In the genomic region with DNA sequence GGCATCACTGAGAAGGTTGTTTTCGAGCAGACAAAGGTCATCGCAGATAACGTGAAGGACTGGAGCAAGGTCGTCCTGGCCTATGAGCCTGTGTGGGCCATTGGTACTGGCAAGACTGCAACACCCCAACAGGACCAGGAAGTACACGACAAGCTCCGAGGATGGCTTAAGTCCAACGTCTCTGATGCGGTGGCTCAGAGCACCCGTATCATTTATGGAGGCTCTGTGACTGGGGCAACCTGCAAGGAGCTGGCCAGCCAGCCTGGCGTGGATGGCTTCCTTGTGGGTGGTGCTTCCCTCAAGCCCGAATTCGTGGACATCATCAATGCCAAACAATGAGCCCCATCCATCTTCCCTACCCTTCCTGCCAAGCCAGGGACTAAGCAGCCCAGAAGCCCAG, we compare ENCODE assay signal across 5 cellular contexts.
DNase-seq lines count a peak whose midpoint lies in the region; ATAC-seq, FAIRE-seq and TF ChIP-seq lines count a peak whose summit lies in the region.
"Not testable (repeated sequence)": the region's sequence is repeated elsewhere in the genome, so short reads cannot be mapped to it uniquely, and the experiment has no call there.

No MANE protein-coding gene starts in this region.

- H3K27me3 Mint-ChIP-seq in endothelial cell (ENCODE audit: unreplicated experiment); stimulated activated naive CD8-positive, alpha-beta T cell treated with anti-CD3 and anti-CD28 coated beads, Interleukin-15, amount 100 ng/mL, for 72 hours: not testable (repeated sequence)

- peak; percentile 38 for FAIRE-seq in GM12891 (lab: Jason Lieb, UNC)
- peak; percentile 89 for FAIRE-seq in urothelium cell line (lab: Jason Lieb, UNC)

- TF ChIP-seq POLR2A in GM12891 (IDR thresholded peaks at IDR 0.05; ENCODE audit: low read depth, low read length): not testable (repeated sequence)

- H3K4me3 Mint-ChIP-seq in endothelial cell (ENCODE audit: unreplicated experiment); stimulated activated naive CD8-positive, alpha-beta T cell treated with anti-CD3 and anti-CD28 coated beads, Interleukin-15, amount 100 ng/mL, for 72 hours: not testable (repeated sequence)

- not testable (repeated sequence) for H3K36me3 Mint-ChIP-seq in endothelial cell (ENCODE audit: low read depth, unreplicated experiment)

- not testable (repeated sequence) for H3K4me1 Mint-ChIP-seq in endothelial cell (ENCODE audit: unreplicated experiment); stimulated activated naive CD8-positive, alpha-beta T cell treated with anti-CD3 and anti-CD28 coated beads, Interleukin-15, amount 100 ng/mL, for 72 hours

- H3K9me3 Mint-ChIP-seq in endothelial cell (ENCODE audit: unreplicated experiment); stimulated activated naive CD8-positive, alpha-beta T cell treated with anti-CD3 and anti-CD28 coated beads, Interleukin-15, amount 100 ng/mL, for 72 hours: not testable (repeated sequence)

- not testable (repeated sequence) for DNase-seq in GM12891 (ENCODE audit: insufficient read length, low spot score); endothelial cell (ENCODE audit: low spot score); stimulated activated naive CD8-positive, alpha-beta T cell treated with anti-CD3 and anti-CD28 coated beads, Interleukin-15, amount 100 ng/mL, for 72 hours; urothelium cell line (ENCODE audit: low spot score)
- DNase-seq in posterior vena cava (ENCODE audit: low spot score): peak; percentile 53

- TF ChIP-seq CTCF in endothelial cell (IDR thresholded peaks at IDR 0.05; ENCODE audit: unreplicated experiment): not testable (repeated sequence)

- intact Hi-C loops in posterior vena cava (cut with DNase I): not testable (repeated sequence)

- H3K27ac Mint-ChIP-seq in endothelial cell (ENCODE audit: unreplicated experiment): peak overlapping the region; percentile 57
- H3K27ac Mint-ChIP-seq in stimulated activated naive CD8-positive, alpha-beta T cell treated with anti-CD3 and anti-CD28 coated beads, Interleukin-15, amount 100 ng/mL, for 72 hours: peak overlapping the region; percentile 34 to 91

- not testable (repeated sequence) for ATAC-seq in stimulated activated naive CD8-positive, alpha-beta T cell treated with anti-CD3 and anti-CD28 coated beads, Interleukin-15, amount 100 ng/mL, for 72 hours
